8 cellular contexts compared by ENCODE assay signal in the genomic region with DNA sequence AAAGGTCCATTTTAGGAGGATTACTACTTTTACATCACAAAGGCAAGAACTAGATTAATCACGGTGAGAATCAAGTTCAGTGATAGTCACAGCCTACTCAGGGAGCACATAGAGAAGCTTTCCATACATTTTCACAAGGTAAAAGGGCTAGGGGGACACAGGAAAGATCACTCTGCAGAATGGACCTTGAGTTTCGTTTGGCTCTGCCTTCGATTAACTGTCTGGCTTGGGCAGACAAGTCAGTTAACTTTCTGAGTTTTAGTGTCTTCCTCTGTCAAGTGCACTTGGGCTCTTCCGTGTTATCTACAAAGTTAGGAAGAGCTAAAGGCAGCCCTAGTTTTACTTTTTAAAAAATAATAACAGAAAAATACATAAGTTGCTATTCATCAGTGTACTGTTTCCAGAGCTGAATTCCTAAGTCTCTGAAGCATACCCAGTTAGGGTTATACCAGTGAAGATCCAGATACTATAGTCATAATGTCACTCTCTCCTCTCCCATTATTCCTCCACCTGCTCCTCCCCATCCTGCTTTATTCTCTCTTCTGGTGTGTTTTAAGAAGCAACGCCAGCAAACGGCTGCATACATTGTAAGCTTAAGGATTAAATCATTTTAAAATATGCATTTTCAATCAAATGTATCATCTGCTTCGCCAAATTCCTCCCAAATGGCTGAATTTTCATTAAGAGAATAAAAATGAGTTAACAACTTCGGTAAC. TPM values are rescaled to one million over a fixed set of nuclear protein-coding genes. Genes with fewer than 3 reads are reported as not detected.
DNase-seq lines count a peak whose midpoint lies in the region; ATAC-seq and TF ChIP-seq lines count a peak whose summit lies in the region.

No MANE protein-coding gene starts in this region.

- H3K9me3 ChIP-seq in neutrophil, result no peaks in the 10 kb centered on the region

- TF ChIP-seq CTCF in endothelial cell (IDR thresholded peaks at IDR 0.05; ENCODE audit: unreplicated experiment) (no peak), neutrophil (IDR thresholded peaks at IDR 0.05) (no peak)

- peak overlapping the region; percentile 100 for H3K4me3 Mint-ChIP-seq in endothelial cell (ENCODE audit: unreplicated experiment)

- H3K27ac ChIP-seq in neutrophil, result peak overlapping the region; percentile 97

- H3K4me3 ChIP-seq in neutrophil (ENCODE audit: low read depth in 1 of 2, low read length in 1 of 2), result peak overlapping the region; percentile 95 to 100

- H3K9me3 Mint-ChIP-seq in endothelial cell (ENCODE audit: unreplicated experiment), result no peaks in the 10 kb centered on the region

- peaks cover 33 to 36% of the 10 kb centered on the region in 2 experiments for H3K4me1 ChIP-seq in neutrophil (ENCODE audit: control insufficient read depth in 1 of 2, insufficient read depth in 1 of 2, low read depth in 1 of 2, low read length in 1 of 2)

- no peaks in the 10 kb centered on the region for H3K36me3 ChIP-seq in neutrophil

- intact Hi-C loops in head of caudate nucleus (cut with DNase I), result loop anchor here (10.0 kb wide), 1 partner anchor 801 kb away; a partner anchor contains a TSS

- peaks cover 11% of the 10 kb centered on the region for H3K27me3 Mint-ChIP-seq in endothelial cell (ENCODE audit: unreplicated experiment)

- H3K27me3 ChIP-seq in neutrophil, result no peaks in the 10 kb centered on the region

- peak; percentile 31 for DNase-seq in NCI-H82 (lab: John Stamatoyannopoulos, UW)
- no peak for DNase-seq in NCI-H82 treated with DMSO at 0.1 percent for 48 hours (lab: John Stamatoyannopoulos, UW; ENCODE audit: unreplicated experiment)
- DNase-seq in endothelial cell (ENCODE audit: low spot score), result no peak
- no peak for DNase-seq in head of caudate nucleus

- peak overlapping the region; percentile 97 for H3K27ac Mint-ChIP-seq in endothelial cell (ENCODE audit: unreplicated experiment)

- H3K36me3 Mint-ChIP-seq in endothelial cell (ENCODE audit: low read depth, unreplicated experiment), result peaks cover 9% of the 10 kb centered on the region

- H3K4me1 Mint-ChIP-seq in endothelial cell (ENCODE audit: unreplicated experiment), result peaks cover 37% of the 10 kb centered on the region

- ATAC-seq in HG02973 (IDR thresholded peaks at IDR 0.05; ENCODE audit: unreplicated experiment) (no peak), GM18907 (IDR thresholded peaks at IDR 0.05; ENCODE audit: unreplicated experiment) (no peak)

TF ChIP-seq in PFSK-1, 5 proteins besides CTCF, POLR2A, EP300 and RAD21:
- TF ChIP-seq POLR2AphosphoS5 (IDR thresholded peaks at IDR 0.05; ENCODE audit: low read depth, low read length) (no peak), SIN3A (IDR thresholded peaks at IDR 0.05; ENCODE audit: borderline replicate concordance, insufficient read depth, low read length) (0 out of 2 replicates have a peak, but pooled peaks have one; percentile 13)

RNA-seq across cellular contexts. Expression of a gene that starts 1.7 kb away (rescaled TPM):
- 68.6 TPM for polyA plus RNA-seq in PFSK-1 (2012; ENCODE audit: insufficient read length, low read depth)
- 168 TPM for total RNA-seq in endothelial cell (ENCODE audit: unreplicated experiment)

RNA-seq across cellular contexts. Expression of a gene that starts 2.5 kb away (rescaled TPM):
- polyA plus RNA-seq in PFSK-1 (2012; ENCODE audit: insufficient read length, low read depth), result 14.0 TPM
- total RNA-seq in endothelial cell (ENCODE audit: unreplicated experiment), result 41.9 TPM
